In genomic region chr6:113920663-113921267, GRCh38 we compare ENCODE assay signal across 10 cellular contexts. TPM values are rescaled to one million over a fixed set of nuclear protein-coding genes. Genes with fewer than 3 reads are reported as not detected.
DNase-seq lines count a peak whose midpoint lies in the region; ATAC-seq and TF ChIP-seq lines count a peak whose summit lies in the region.
"Had no signal": no experiment of that assay in that cellular context is flagged by ENCODE, and none has a peak within 500 bp of the region (broad histone marks: within the 10 kb centered on the region; RNA-seq: fewer than 3 reads in every experiment).

No MANE protein-coding gene starts in this region.

- TF ChIP-seq CTCF in IMR-90 (conservative IDR thresholded peaks at IDR 0.05; ENCODE audit: low read depth, low read length): no peak

- in situ Hi-C loops in IMR-90 (cut with MboI; ENCODE audit: low sequenced_read_pairs): loop anchor here (25.0 kb wide), 1 partner anchor 1733 kb away; no protein-coding TSS in a partner anchor

- H3K23ac ChIP-seq in IMR-90 (ENCODE audit: low read depth, low read length): no peak overlapping the region; the same call in 1 of the 2 replicates

- no peak overlapping the region for H4K91ac ChIP-seq in IMR-90 (ENCODE audit: insufficient read depth, low read depth, low read length)

- no peak overlapping the region for H2BK5ac ChIP-seq in IMR-90 (ENCODE audit: low read depth, low read length, poor library complexity, severe bottlenecking)

- WGBS in IMR-90 (ENCODE audit: extremely low coverage in 2 of 2, insufficient read length in 1 of 2), 2 experiments: no CpG with 5 or more reads among the region's 3 CpGs

- no peak overlapping the region for H3K56ac ChIP-seq in IMR-90 (ENCODE audit: extremely low read depth, insufficient read depth, low read length)

- no peaks in the 10 kb centered on the region for H3K36me3 ChIP-seq in IMR-90 (ENCODE audit: control insufficient read depth, insufficient read depth, low read length)
- H3K36me3 ChIP-seq: cardiac muscle cell had no signal

- H2AK9ac ChIP-seq in IMR-90 (replicated peaks; ENCODE audit: low read depth, low read length, poor library complexity): no peak overlapping the region

- H2AFZ ChIP-seq in IMR-90 (replicated peaks; ENCODE audit: low read length, poor library complexity): peak overlapping the region; percentile 4

- dilution Hi-C loops in IMR-90 (cut with HindIII; ENCODE audit: low sequenced_read_pairs, unreplicated experiment): no loop called here

- CTCF ChIA-PET in IMR-90 (lab: Yijun Ruan, JAX): interaction anchor here (0.6 to 1.4 kb wide), 2 partner anchors 15 to 41 kb away, joined by 3 read pairs; no protein-coding TSS in a partner anchor

- no peak overlapping the region for H3K14ac ChIP-seq in IMR-90 (replicated peaks; ENCODE audit: low read depth, low read length)

- TF ChIP-seq RAD21 in IMR-90 (IDR thresholded peaks at IDR 0.05; ENCODE audit: low read length): no peak

- H3K9me1 ChIP-seq in IMR-90 (ENCODE audit: insufficient read depth, low read length): no peaks in the 10 kb centered on the region

- no peak overlapping the region for H3K18ac ChIP-seq in IMR-90 (ENCODE audit: low read depth, low read length)

- H2BK15ac ChIP-seq in IMR-90 (ENCODE audit: low read depth, low read length): no peak overlapping the region

- no peak overlapping the region for H3K27ac ChIP-seq in IMR-90 (ENCODE audit: insufficient read depth, low read length)
- H3K27ac ChIP-seq: cardiac muscle cell had no signal

- no peak overlapping the region for H2BK120ac ChIP-seq in IMR-90 (ENCODE audit: low read depth, low read length)

- intact Hi-C loops in IMR-90 (cut with micrococcal nuclease): no loop called here

- no peaks in the 10 kb centered on the region for H3K9me3 ChIP-seq in IMR-90 (ENCODE audit: control insufficient read depth, insufficient read depth, low read length)

- no TSS peak for BruUV-seq in IMR-90 (replicated peaks; lab: Mats Ljungman, UMichigan)

- no peak overlapping the region for H2BK20ac ChIP-seq in IMR-90 (ENCODE audit: low read depth, low read length)

- H3K79me1 ChIP-seq in IMR-90 (ENCODE audit: low read depth in 1 of 2, low read length in 2 of 2): no peaks in the 10 kb centered on the region

- H3K9ac ChIP-seq in IMR-90 (ENCODE audit: low read depth, low read length): no peak overlapping the region

- H3K27me3 ChIP-seq in IMR-90 (ENCODE audit: control insufficient read depth, insufficient read depth, low read length): no peaks in the 10 kb centered on the region
- H3K27me3 ChIP-seq: cardiac muscle cell had no signal

- peaks cover 2% of the 10 kb centered on the region; the same call in 1 of the 2 replicates for H3K4me1 ChIP-seq in IMR-90 (ENCODE audit: control insufficient read depth, insufficient read depth, low read length)

- H4K8ac ChIP-seq in IMR-90 (ENCODE audit: low read depth in 2 of 2, low read length in 2 of 2): no peak overlapping the region

- H4K20me1 ChIP-seq in IMR-90 (ENCODE audit: insufficient read depth, low read length): no peaks in the 10 kb centered on the region

- POLR2A ChIA-PET in IMR-90 (lab: Charles Lee; ENCODE audit: unreplicated experiment): interaction anchor here (0.8 kb wide), 1 partner anchor 16 kb away, joined by 3 read pairs; no protein-coding TSS in a partner anchor

- no peak overlapping the region for H4K5ac ChIP-seq in IMR-90 (ENCODE audit: low read depth, low read length)

- H3K4me3 ChIP-seq in IMR-90 (ENCODE audit: insufficient read depth, low read depth, low read length): no peak overlapping the region
- H3K4me3 ChIP-seq: cardiac muscle cell had no signal

- H3K4me2 ChIP-seq in IMR-90 (ENCODE audit: low read depth, low read length): no peak overlapping the region

- no peak for DNase-seq in IMR-90
- no peak for DNase-seq in left lobe of liver (ENCODE audit: low spot score)
- DNase-seq in hypothalamus (lab: John Stamatoyannopoulos, UW): no peak
- DNase-seq in GM19238 (ENCODE audit: insufficient read length, low spot score): no peak
- DNase-seq in hippocampal formation (lab: John Stamatoyannopoulos, UW): no peak
- no peak for DNase-seq in occipital lobe (lab: John Stamatoyannopoulos, UW)
- DNase-seq: NCI-H1092 had no signal

- ATAC-seq in GM18858 (IDR thresholded peaks at IDR 0.05; ENCODE audit: unreplicated experiment) (peak; percentile 88), GM21825 (IDR thresholded peaks at IDR 0.05; ENCODE audit: unreplicated experiment) (peak; percentile 87), IMR-90 (ENCODE audit: low read depth) (no peak), left lobe of liver (peak; percentile 13)

- TF ChIP-seq POLR2A in IMR-90 (IDR thresholded peaks at IDR 0.05; ENCODE audit: low read depth, low read length): no peak

- no peak overlapping the region for H3K4ac ChIP-seq in IMR-90 (ENCODE audit: low read depth, low read length)

- H2AK5ac ChIP-seq in IMR-90 (ENCODE audit: low read depth, low read length): no peak overlapping the region

TF ChIP-seq in IMR-90, 13 proteins besides CTCF, POLR2A, EP300 and RAD21:
- TF ChIP-seq MXI1 (IDR thresholded peaks at IDR 0.05; ENCODE audit: borderline replicate concordance, low read depth, low read length) (no peak), NFE2L2 (IDR thresholded peaks at IDR 0.05; ENCODE audit: low read depth, low read length) (no peak), CHD1 (IDR thresholded peaks at IDR 0.05; ENCODE audit: low read depth, low read length) (no peak), BHLHE40 (IDR thresholded peaks at IDR 0.05; ENCODE audit: low read depth, low read length) (no peak)
TF ChIP-seq in IMR-90: peak in this region for 0.

RNA-seq across cellular contexts. Expression of gene HDAC2, which starts 50.2 kb away (rescaled TPM):
- total RNA-seq in IMR-90 (2012; rRNA removed): 72.6 and 116 TPM in 2 replicates
- polyA plus RNA-seq in IMR-90 (2012; rRNA removed): 97.5 and 122 TPM in 2 replicates
- polyA plus RNA-seq in IMR-90 (2012; cell fraction: cytosol; rRNA removed): 31.9 and 36.0 TPM in 2 replicates
- polyA plus RNA-seq in IMR-90 (2012; cell fraction: nucleus; rRNA removed; ENCODE audit: low replicate concordance): 19.3 and 59.9 TPM in 2 replicates
- 16.3 TPM for total RNA-seq in left lobe of liver
- total RNA-seq in occipital lobe: 159 TPM
